Comparison of ENCODE assay signal across 9 cellular contexts in the genomic region with DNA sequence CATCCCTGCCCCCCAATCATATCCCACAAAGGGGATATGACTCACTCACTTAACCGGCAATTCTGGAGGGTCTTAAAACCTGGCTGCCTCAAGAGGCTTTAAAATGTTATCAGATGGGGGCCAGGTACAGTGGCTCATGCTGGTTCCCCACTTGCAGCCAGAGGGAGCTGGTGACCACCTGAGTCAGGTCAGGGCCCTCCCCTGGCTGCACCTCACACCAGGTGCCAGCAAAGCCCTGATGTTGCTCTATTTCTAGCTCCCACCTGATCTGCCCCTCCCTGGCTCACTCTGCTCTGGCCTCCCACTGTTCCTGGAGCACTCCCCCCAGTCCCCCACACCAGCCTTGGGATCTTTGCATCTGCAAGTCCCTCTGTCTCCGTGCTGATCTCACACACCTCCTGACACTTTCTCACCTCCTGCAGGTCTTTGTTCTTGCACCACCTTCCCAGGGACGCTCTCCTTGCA. TPM values are rescaled to one million over a fixed set of nuclear protein-coding genes. Genes with fewer than 3 reads are reported as not detected.
DNase-seq lines count a peak whose midpoint lies in the region; ATAC-seq, FAIRE-seq and TF ChIP-seq lines count a peak whose summit lies in the region.
"Had no signal": no experiment of that assay in that cellular context is flagged by ENCODE, and none has a peak within 500 bp of the region (broad histone marks: within the 10 kb centered on the region; RNA-seq: fewer than 3 reads in every experiment).

No MANE protein-coding gene starts in this region.

- FAIRE-seq in RCC 7860 (lab: Jason Lieb, UNC) = no peak

- no peak for TF ChIP-seq POLR2A in HCT116 (IDR thresholded peaks at IDR 0.05; ENCODE audit: borderline replicate concordance, extremely low read depth, insufficient read depth, insufficient read length)

- H3K79me2 ChIP-seq in HCT116 (ENCODE audit: insufficient read depth, low read length) = no peaks in the 10 kb centered on the region

- TF ChIP-seq RAD21 in HCT116 (IDR thresholded peaks at IDR 0.05; ENCODE audit: low read depth) = peak; percentile 70

- RAD21 ChIA-PET in HCT116 (lab: Charles Lee; ENCODE audit: low non-redundant PET in 1 of 2, low total read pairs in 2 of 2, uncharacterized antibody in 2 of 2, unreplicated experiment in 2 of 2) = no interaction called here

- H3K36me3 ChIP-seq in BLaER1 (no peaks in the 10 kb centered on the region), HCT116 (ENCODE audit: control insufficient read depth in 1 of 2, insufficient read depth in 2 of 2, low read length in 2 of 2) (no peaks in the 10 kb centered on the region)
- H3K36me3 ChIP-seq: heart right ventricle had no signal

- peaks cover 25% of the 10 kb centered on the region for H3K4me1 ChIP-seq in BLaER1
- H3K4me1 ChIP-seq in HCT116 (ENCODE audit: control insufficient read depth in 1 of 2, insufficient read depth in 2 of 2, low read length in 2 of 2) = peaks cover 0 to 8% of the 10 kb centered on the region in 2 experiments; a peak in 2 of 4 replicates

- CTCF ChIA-PET in HCT116 (lab: Charles Lee) = interaction anchor here (0.6 to 3.3 kb wide), 11 partner anchors 9 to 98 kb away, joined by 3 to 25 read pairs (median 5); partner anchors contain the start of gene FXYD5
- CTCF ChIA-PET in RWPE1 (lab: Yijun Ruan, JAX) = interaction anchor here (0.5 to 1.7 kb wide), 8 partner anchors 8 to 85 kb away, joined by 3 to 12 read pairs (median 4); no protein-coding TSS in a partner anchor

- no TSS peak for BruUV-seq in HCT116 (replicated peaks; lab: Mats Ljungman, UMichigan)

- DNase-seq in HCT116 (ENCODE audit: low read depth, low spot score) (no peak), RWPE1 (ENCODE audit: low spot score) (peak; percentile 24), iPS-NIHi11 (ENCODE audit: low spot score) (peak; percentile 78), AG20443 (ENCODE audit: low spot score) (no peak), OCI-M1 (lab: John Stamatoyannopoulos, UW) (no peak), NOMO-1 treated with DMSO at 0.1 percent for 48 hours (lab: John Stamatoyannopoulos, UW; ENCODE audit: unreplicated experiment) (no peak), RCC 7860 (ENCODE audit: low spot score) (no peak)
- DNase-seq: heart right ventricle had no signal

- ATAC-seq in HCT116 = peak; percentile 99

- H3K27me3 ChIP-seq in BLaER1 (no peaks in the 10 kb centered on the region), HCT116 (ENCODE audit: insufficient read depth, low read length) (no peaks in the 10 kb centered on the region)

- H3K4me2 ChIP-seq in BLaER1 = peak overlapping the region; percentile 13; the same call in 1 of the 2 replicates
- no peak overlapping the region for H3K4me2 ChIP-seq in HCT116 (ENCODE audit: low read length)

- H3K27ac ChIP-seq in BLaER1 = no peak overlapping the region
- H3K27ac ChIP-seq in HCT116 (ENCODE audit: low read depth, low read length) = no peak overlapping the region
- no peak overlapping the region for H3K27ac ChIP-seq in RWPE1
- H3K27ac ChIP-seq: heart right ventricle had no signal

- TF ChIP-seq CTCF in HCT116 (IDR thresholded peaks at IDR 0.05 in 2 of 3, conservative IDR thresholded peaks at IDR 0.05 in 1 of 3; ENCODE audit: borderline replicate concordance in 1 of 3, insufficient read depth in 1 of 3, low read depth in 2 of 3, low read length in 2 of 3) (peak; percentile 69 to 88 (median 71)), RWPE1 (conservative IDR thresholded peaks at IDR 0.05; ENCODE audit: low read depth) (peak; percentile 42)

- intact Hi-C loops in HCT116 (cut with micrococcal nuclease) = no loop called here

- H4K20me1 ChIP-seq in BLaER1 = no peaks in the 10 kb centered on the region
- H4K20me1 ChIP-seq in HCT116 (ENCODE audit: insufficient read depth) = no peaks in the 10 kb centered on the region

- no peaks in the 10 kb centered on the region for H3K9me3 ChIP-seq in BLaER1
- H3K9me3 ChIP-seq in HCT116 (ENCODE audit: control insufficient read depth in 1 of 2, insufficient read depth in 1 of 2, low read depth in 1 of 2, low read length in 2 of 2) = no peaks in the 10 kb centered on the region
- H3K9me3 ChIP-seq: heart right ventricle had no signal

- POLR2A ChIA-PET in HCT116 (lab: Charles Lee) (interaction anchor here (0.7 to 1.7 kb wide), 3 partner anchors 11 to 501 kb away, joined by 3 to 5 read pairs (median 5); no protein-coding TSS in a partner anchor), RWPE1 (lab: Yijun Ruan, JAX; ENCODE audit: low non-redundant PET) (no interaction called here)

- H3K9me2 ChIP-seq in HCT116 (ENCODE audit: insufficient read depth) = no peaks in the 10 kb centered on the region

- H3K4me3 ChIP-seq in BLaER1 (no peak overlapping the region), HCT116 (replicated peaks in 1 of 2; ENCODE audit: low read depth in 1 of 2, low read length in 2 of 2) (no peak overlapping the region)
- H3K4me3 ChIP-seq: heart right ventricle had no signal

- no peak overlapping the region for H2AFZ ChIP-seq in HCT116 (ENCODE audit: low read depth, low read length, poor library complexity, severe bottlenecking)

- H3K9ac ChIP-seq in BLaER1 = no peak overlapping the region
- H3K9ac ChIP-seq in HCT116 (ENCODE audit: low read length) = no peak overlapping the region

TF ChIP-seq in HCT116, 20 proteins besides CTCF, POLR2A, EP300 and RAD21:
- TF ChIP-seq CBX3 (IDR thresholded peaks at IDR 0.05; ENCODE audit: low read depth) = no peak
- no peak for TF ChIP-seq POLR2AphosphoS5 (IDR thresholded peaks at IDR 0.05; ENCODE audit: low read depth, low read length)
- no peak for TF ChIP-seq MAX (IDR thresholded peaks at IDR 0.05)
- no peak for TF ChIP-seq SP1 (IDR thresholded peaks at IDR 0.05; ENCODE audit: low read depth)
- no peak for TF ChIP-seq SRF (IDR thresholded peaks at IDR 0.05; ENCODE audit: low read depth)
- TF ChIP-seq TCF7L2 (IDR thresholded peaks at IDR 0.05; ENCODE audit: borderline replicate concordance, extremely low read depth, insufficient read depth, insufficient read length) = no peak

RNA-seq across cellular contexts. Expression of gene HPN, which starts 14.2 kb away (rescaled TPM):
- 0.32 TPM for total RNA-seq in HCT116 (2021; ENCODE audit: unreplicated experiment)
- polyA plus RNA-seq in HCT116 (2012) = 0.10 TPM in 1 of 2 replicates, not detected in the other

RNA-seq across cellular contexts. Expression of gene SCN1B, which starts 25.5 kb away (rescaled TPM):
- total RNA-seq in HCT116 (2021; ENCODE audit: unreplicated experiment) = 6.6 TPM
- 4.2 and 4.6 TPM in 2 replicates for polyA plus RNA-seq in HCT116 (2012)

RNA-seq across cellular contexts. Expression of gene GRAMD1A, which starts 55.6 kb away (rescaled TPM):
- total RNA-seq in HCT116 (2021; ENCODE audit: unreplicated experiment) = 75.4 TPM
- polyA plus RNA-seq in HCT116 (2012) = 71.4 and 76.4 TPM in 2 replicates

RNA-seq across cellular contexts. Expression of gene FXYD3, which starts 59.9 kb away (rescaled TPM):
- total RNA-seq in HCT116 (2021; ENCODE audit: unreplicated experiment) = 17.4 TPM
- polyA plus RNA-seq in HCT116 (2012) = 28.6 and 32.2 TPM in 2 replicates

Comparison
In these comparisons a context has a peak if more than half of its experiments do, and no peak if none do; other contexts are left out.
1. DNase-seq: peak in RWPE1 (single experiment) and iPS-NIHi11 (single experiment); none in HCT116 (single experiment), AG20443 (single experiment), OCI-M1 (single experiment), NOMO-1 treated with DMSO at 0.1 percent for 48 hours (single experiment) and RCC 7860 (single experiment).